ENCODE assay signal across 14 cellular contexts in the genomic region with DNA sequence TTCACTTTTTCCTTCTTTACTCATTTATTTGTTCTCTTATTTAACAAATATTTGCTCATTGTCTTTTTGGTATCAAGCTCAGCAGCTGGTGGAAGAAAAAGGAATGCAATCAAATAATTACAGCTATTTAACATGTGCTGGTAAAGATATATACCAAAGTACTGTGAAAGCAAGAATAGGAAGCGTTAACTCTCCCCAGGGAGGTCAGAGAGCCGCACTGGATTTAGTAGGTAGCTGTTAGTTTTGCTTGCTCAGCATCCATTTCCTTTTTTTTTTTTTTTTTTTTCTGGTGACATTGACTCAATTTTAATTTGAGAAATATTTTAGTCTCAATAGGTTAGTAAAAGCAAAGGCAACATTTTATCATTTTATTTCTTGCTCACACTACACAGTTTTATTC.
DNase-seq lines count a peak whose midpoint lies in the region; ATAC-seq and TF ChIP-seq lines count a peak whose summit lies in the region.
"Had no signal": no experiment of that assay in that cellular context is flagged by ENCODE, and none has a peak within 500 bp of the region (broad histone marks: within the 10 kb centered on the region; RNA-seq: fewer than 3 reads in every experiment).

No MANE protein-coding gene starts in this region.

- no peaks in the 10 kb centered on the region for H3K36me3 ChIP-seq in A673 (ENCODE audit: insufficient read depth, low read length, poor library complexity, severe bottlenecking)
- H3K36me3 ChIP-seq in Karpas-422 (ENCODE audit: insufficient read depth, low read length), result no peaks in the 10 kb centered on the region
- H3K36me3 ChIP-seq: HAP-1 had no signal

- H3K4me3 Mint-ChIP-seq in activated T-cell treated with anti-CD3 and anti-CD28 coated beads, Interleukin-2, amount 50 U/mL, for 4 hours, result no peak overlapping the region
- H3K4me3 Mint-ChIP-seq: B cell; CD4-positive, alpha-beta T cell had no signal

- H2AFZ ChIP-seq in Karpas-422 (ENCODE audit: low read length), result no peak overlapping the region
- H2AFZ ChIP-seq: GM23248 had no signal

- intact Hi-C loops in A673 (cut with micrococcal nuclease; ENCODE audit: unreplicated experiment), result no loop called here

- H3K27ac ChIP-seq in A673 (ENCODE audit: low read depth, low read length, poor library complexity, severe bottlenecking) (no peak overlapping the region), Karpas-422 (ENCODE audit: low read length) (no peak overlapping the region), VCaP (peak overlapping the region; percentile 42; the same call in 1 of the 2 replicates)
- H3K27ac ChIP-seq: GM23248 had no signal

- no peaks in the 10 kb centered on the region for H3K4me1 Mint-ChIP-seq in activated T-cell treated with anti-CD3 and anti-CD28 coated beads, Interleukin-2, amount 50 U/mL, for 4 hours (ENCODE audit: low read depth)
- H3K4me1 Mint-ChIP-seq: B cell had no signal

- no peak overlapping the region for H3K4me3 ChIP-seq in A673 (ENCODE audit: low read depth, low read length, poor library complexity, severe bottlenecking)
- peak overlapping the region; percentile 30; the same call in 1 of the 2 replicates for H3K4me3 ChIP-seq in Karpas-422 (ENCODE audit: low read length)
- H3K4me3 ChIP-seq: GM23248, HAP-1 had no signal

- no TSS peak for BruUV-seq in A673 (replicated peaks; lab: Mats Ljungman, UMichigan)

- no peaks in the 10 kb centered on the region for H4K20me1 ChIP-seq in Karpas-422 (ENCODE audit: insufficient read depth, low read depth, low read length)

- H3K27me3 ChIP-seq in A673 (replicated peaks; ENCODE audit: insufficient read depth, low read depth, low read length, poor library complexity) (no peaks in the 10 kb centered on the region), Karpas-422 (ENCODE audit: low read length) (no peaks in the 10 kb centered on the region)

- no peak overlapping the region for H3K9ac ChIP-seq in Karpas-422 (ENCODE audit: low read length)
- H3K9ac ChIP-seq: GM23248 had no signal

- no peak for ATAC-seq in activated T-cell treated with anti-CD3 and anti-CD28 coated beads, Interleukin-2, amount 50 U/mL, for 4 hours

- H3K9me3 ChIP-seq in A673 (ENCODE audit: low read depth, low read length, poor library complexity, severe bottlenecking) (no peaks in the 10 kb centered on the region), Karpas-422 (ENCODE audit: low read length) (no peaks in the 10 kb centered on the region)
- H3K9me3 ChIP-seq: HAP-1 had no signal

- peak overlapping the region; percentile 46 for H3K4me2 ChIP-seq in Karpas-422 (ENCODE audit: low read depth, low read length, poor library complexity, severe bottlenecking)

- H3K27me3 Mint-ChIP-seq in activated T-cell treated with anti-CD3 and anti-CD28 coated beads, Interleukin-2, amount 50 U/mL, for 4 hours (ENCODE audit: low read depth), result peaks cover 13% of the 10 kb centered on the region

- H3K4me1 ChIP-seq in A673 (ENCODE audit: insufficient read depth, low read length, poor library complexity, severe bottlenecking), result no peaks in the 10 kb centered on the region
- H3K4me1 ChIP-seq in Karpas-422 (ENCODE audit: low read length), result peaks cover 24% of the 10 kb centered on the region

- H3K9me2 ChIP-seq in Karpas-422 (replicated peaks; ENCODE audit: insufficient read depth, low read length), result no peaks in the 10 kb centered on the region

- no peaks in the 10 kb centered on the region for H3K36me3 Mint-ChIP-seq in activated T-cell treated with anti-CD3 and anti-CD28 coated beads, Interleukin-2, amount 50 U/mL, for 4 hours (ENCODE audit: insufficient read depth)

- CTCF ChIA-PET in A673 (lab: Charles Lee), result no interaction called here

- no peaks in the 10 kb centered on the region for H3K9me3 Mint-ChIP-seq in activated T-cell treated with anti-CD3 and anti-CD28 coated beads, Interleukin-2, amount 50 U/mL, for 4 hours
- H3K9me3 Mint-ChIP-seq: CD4-positive, alpha-beta T cell had no signal

- no peak for TF ChIP-seq CTCF in A673 (conservative IDR thresholded peaks at IDR 0.05; ENCODE audit: low read depth, low read length)
- TF ChIP-seq CTCF in VCaP (conservative IDR thresholded peaks at IDR 0.05), result no peak

- POLR2A ChIA-PET in A673 (lab: Charles Lee; ENCODE audit: low non-redundant PET), result no interaction called here

- no peaks in the 10 kb centered on the region for H3K79me2 ChIP-seq in Karpas-422 (ENCODE audit: low read length)

- peak; percentile 0 for DNase-seq in A673 (ENCODE audit: low spot score)
- DNase-seq in Karpas-422, result peak; percentile 59
- DNase-seq in NCI-H69 (lab: John Stamatoyannopoulos, UW), result peak; percentile 79
- DNase-seq in NCI-H1417 treated with DMSO at 0.1 percent for 48 hours (lab: John Stamatoyannopoulos, UW), result no peak
- DNase-seq in effector CD4-positive, alpha-beta T cell, result no peak
- no peak for DNase-seq in activated T-cell treated with anti-CD3 and anti-CD28 coated beads, Interleukin-2, amount 50 U/mL, for 4 hours
- no peak for DNase-seq in NCI-H82 (lab: John Stamatoyannopoulos, UW)
- DNase-seq: C1 segment of cervical spinal cord; CD4-positive, alpha-beta T cell; DMS79 had no signal

Comparison
In these comparisons a context has a peak if more than half of its experiments do, and no peak if none do; other contexts are left out.
1. DNase-seq: peak in A673 (single experiment), Karpas-422 (single experiment) and NCI-H69 (single experiment); none in NCI-H1417 treated with DMSO at 0.1 percent for 48 hours (single experiment), effector CD4-positive, alpha-beta T cell (single experiment), activated T-cell treated with anti-CD3 and anti-CD28 coated beads, Interleukin-2, amount 50 U/mL, for 4 hours (single experiment) and NCI-H82 (single experiment).